In the genomic region with DNA sequence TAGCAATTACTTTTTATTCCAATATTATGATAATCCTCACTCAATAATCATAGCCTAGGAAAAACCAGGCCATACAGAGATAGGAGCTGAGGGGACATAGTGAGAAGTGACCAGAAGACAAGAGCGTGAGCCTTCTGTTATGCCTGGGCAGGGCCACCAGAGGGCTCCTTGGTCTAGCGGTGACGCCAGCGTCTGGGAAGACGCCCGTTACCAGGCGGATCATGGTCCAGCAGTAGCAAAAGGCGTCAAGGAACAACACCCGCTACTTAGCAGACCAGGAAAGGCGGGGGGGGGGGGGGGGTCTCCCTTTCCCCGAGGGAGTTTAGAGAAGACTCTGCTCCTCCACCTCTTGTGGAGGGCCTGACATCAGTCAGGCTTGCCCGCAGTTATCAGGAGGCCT, we compare ENCODE assay signal across 10 cellular contexts. TPM values are rescaled to one million over a fixed set of nuclear protein-coding genes. Genes with fewer than 3 reads are reported as not detected.
A peak's percentile ranks its signal among the peaks of the same experiment; 100 is the strongest.
DNase-seq lines count a peak whose midpoint lies in the region; TF ChIP-seq lines count a peak whose summit lies in the region.
"Not testable (repeated sequence)": the region's sequence is repeated elsewhere in the genome, so short reads cannot be mapped to it uniquely, and the experiment has no call there.
"Had no signal": no experiment of that assay in that cellular context is flagged by ENCODE, and none has a peak within 500 bp of the region (broad histone marks: within the 10 kb centered on the region; RNA-seq: fewer than 3 reads in every experiment).

No MANE protein-coding gene starts in this region.

- peak; percentile 2 to 38 for TF ChIP-seq CTCF in Caco-2 (IDR thresholded peaks at IDR 0.05; ENCODE audit: insufficient read depth in 1 of 2, low read depth in 1 of 2, low read length in 1 of 2, severe bottlenecking in 1 of 2, unreplicated experiment in 1 of 2)
- TF ChIP-seq CTCF in LNCaP clone FGC (IDR thresholded peaks at IDR 0.05; ENCODE audit: control insufficient read depth, extremely low read depth, insufficient read depth): peak; percentile 41
- TF ChIP-seq CTCF in VCaP (conservative IDR thresholded peaks at IDR 0.05): peak; percentile 71
- peak; percentile 55 for TF ChIP-seq CTCF in choroid plexus epithelial cell (conservative IDR thresholded peaks at IDR 0.05; ENCODE audit: low read depth, low read length)
- peak; percentile 52 for TF ChIP-seq CTCF in fibroblast of villous mesenchyme (IDR thresholded peaks at IDR 0.05; ENCODE audit: insufficient read depth, low read depth, low read length)
- peak; percentile 49 for TF ChIP-seq CTCF in kidney epithelial cell (IDR thresholded peaks at IDR 0.05; ENCODE audit: insufficient read depth, low read length, poor library complexity, severe bottlenecking)
- TF ChIP-seq CTCF in neural progenitor cell (IDR thresholded peaks at IDR 0.05): peak; percentile 52
- TF ChIP-seq CTCF in testis (IDR thresholded peaks at IDR 0.05): peak in 2 of 3 experiments; percentile 23 to 33

- WGBS in testis, 2 donors: 35 to 66% methylated on average over 5 to 12 of the region's 12 CpGs

- not testable (repeated sequence) for H3K4me1 Mint-ChIP-seq in Caco-2 (ENCODE audit: low read depth, unreplicated experiment); neural progenitor cell

- TF ChIP-seq POLR2A in testis (IDR thresholded peaks at IDR 0.05): not testable (repeated sequence)

- not testable (repeated sequence) for BruUV-seq in Caco-2 (replicated peaks; lab: Mats Ljungman, UMichigan)

- H3K79me2 ChIP-seq in neural progenitor cell (ENCODE audit: low read depth): not testable (repeated sequence)

- not testable (repeated sequence) for H3K4me2 ChIP-seq in neural progenitor cell

- H3K9me3 ChIP-seq in Caco-2; neural progenitor cell (ENCODE audit: low read depth); testis: not testable (repeated sequence)

- H3K27me3 ChIP-seq in Caco-2 (replicated peaks; ENCODE audit: control insufficient read depth, insufficient read depth, low read length); kidney epithelial cell (ENCODE audit: control insufficient read depth, insufficient read depth, low read length); neural progenitor cell; testis: not testable (repeated sequence)

- H3K4me1 ChIP-seq in Caco-2: peaks cover 13% of the 10 kb centered on the region
- not testable (repeated sequence) for H3K4me1 ChIP-seq in neural progenitor cell, testis

- H3K4me3 Mint-ChIP-seq in Caco-2 (ENCODE audit: unreplicated experiment); neural progenitor cell: not testable (repeated sequence)

- CTCF ChIA-PET in Caco-2 (lab: Charles Lee): interaction anchor here (0.7 kb wide), 1 partner anchor 84 kb away, joined by 4 read pairs; no protein-coding TSS in a partner anchor

- DNase-seq in Caco-2: peak in 1 of 2 experiments; percentile 47
- DNase-seq in LNCaP clone FGC (ENCODE audit: low read depth); kidney epithelial cell (ENCODE audit: low read depth): not testable (repeated sequence)
- DNase-seq in choroid plexus epithelial cell (ENCODE audit: low read depth): peak; percentile 69
- DNase-seq in fibroblast of villous mesenchyme (ENCODE audit: low read depth): peak; percentile 46
- DNase-seq in neural progenitor cell (ENCODE audit: low spot score): peak; percentile 49
- peak; percentile 65 for DNase-seq in testis

- H3K9me3 Mint-ChIP-seq in Caco-2 (ENCODE audit: unreplicated experiment); neural progenitor cell: not testable (repeated sequence)

- not testable (repeated sequence) for H3K27ac ChIP-seq in VCaP, neural progenitor cell, testis

- H4K20me1 ChIP-seq in neural progenitor cell (ENCODE audit: low read depth): not testable (repeated sequence)

- H3K4me3 ChIP-seq in Caco-2 (ENCODE audit: low read depth, low read length); LNCaP clone FGC (ENCODE audit: low read depth, low read length); choroid plexus epithelial cell (ENCODE audit: low read depth, low read length); fibroblast of villous mesenchyme (ENCODE audit: low read depth, low read length); kidney epithelial cell (ENCODE audit: low read depth, low read length); neural progenitor cell; testis: not testable (repeated sequence)

- not testable (repeated sequence) for H3K27ac Mint-ChIP-seq in Caco-2 (ENCODE audit: unreplicated experiment); neural progenitor cell

- H2AFZ ChIP-seq in neural progenitor cell (replicated peaks): not testable (repeated sequence)

- H3K9ac ChIP-seq in neural progenitor cell: not testable (repeated sequence)

- intact Hi-C loops in Caco-2 (cut with micrococcal nuclease; ENCODE audit: unreplicated experiment); testis (cut with DNase I; ENCODE audit: low total_unique reads): not testable (repeated sequence)

- not testable (repeated sequence) for H3F3A ChIP-seq in neural progenitor cell (ENCODE audit: low read depth)

- H3K36me3 Mint-ChIP-seq in Caco-2 (ENCODE audit: insufficient read depth, unreplicated experiment) (peaks cover 63% of the 10 kb centered on the region), neural progenitor cell (peaks cover 50% of the 10 kb centered on the region)

- H3K27me3 Mint-ChIP-seq in Caco-2 (ENCODE audit: insufficient read depth, unreplicated experiment); neural progenitor cell (ENCODE audit: insufficient read depth, low read depth): not testable (repeated sequence)

- not testable (repeated sequence) for H3K36me3 ChIP-seq in Caco-2 (ENCODE audit: control insufficient read depth, insufficient read depth, low read length); neural progenitor cell; testis (ENCODE audit: low read depth, missing control alignments)
- peaks cover 12% of the 10 kb centered on the region for H3K36me3 ChIP-seq in kidney epithelial cell (ENCODE audit: control insufficient read depth, insufficient read depth, low read length)

- POLR2A ChIA-PET in Caco-2 (lab: Charles Lee): not testable (repeated sequence)

RNA-seq across cellular contexts. Expression of a gene that starts 9.9 kb away (rescaled TPM):
- total RNA-seq in Caco-2 (2022) (154 and 187 TPM in 2 replicates), fibroblast of villous mesenchyme (34.1 and 35.4 TPM in 2 replicates), kidney epithelial cell (56.9 and 103 TPM in 2 replicates), neural progenitor cell (ENCODE audit: low replicate concordance) (33.4 and 48.8 TPM in 2 replicates), testis (100 to 1,000 TPM; 114 to 115 TPM)
- 159 TPM for polyA plus RNA-seq in testis (ENCODE audit: insufficient read depth, low read depth, low replicate concordance)

RNA-seq across cellular contexts. Expression of a gene that starts 21.4 kb away (rescaled TPM):
- total RNA-seq in Caco-2 (2022) (34.2 and 36.5 TPM in 2 replicates), fibroblast of villous mesenchyme (19.4 and 30.3 TPM in 2 replicates), kidney epithelial cell (406 and 420 TPM in 2 replicates), neural progenitor cell (ENCODE audit: low replicate concordance) (69.4 and 228 TPM in 2 replicates), testis (100 to 1,000 TPM; 219 to 225 TPM)
- 56.9 TPM for polyA plus RNA-seq in testis (ENCODE audit: insufficient read depth, low read depth, low replicate concordance)

RNA-seq across cellular contexts. Expression of a gene that starts 21.7 kb away (rescaled TPM):
- total RNA-seq in Caco-2 (2022): 3.9 and 5.2 TPM in 2 replicates
- total RNA-seq in fibroblast of villous mesenchyme: 15.5 and 36.1 TPM in 2 replicates
- total RNA-seq in kidney epithelial cell: 16.2 and 20.5 TPM in 2 replicates
- 30.1 and 52.7 TPM in 2 replicates for total RNA-seq in neural progenitor cell (ENCODE audit: low replicate concordance)
- 1 to 10 TPM; 8.0 to 9.8 TPM for total RNA-seq in testis
- polyA plus RNA-seq in testis (ENCODE audit: insufficient read depth, low read depth, low replicate concordance): 10.7 TPM

RNA-seq across cellular contexts. Expression of a gene that starts 32.2 kb away (rescaled TPM):
- total RNA-seq in Caco-2 (2022) (not detected in 2 replicates), fibroblast of villous mesenchyme (not detected in 2 replicates), kidney epithelial cell (233 and 283 TPM in 2 replicates), neural progenitor cell (ENCODE audit: low replicate concordance) (not detected in 2 replicates), testis (not detected)
- polyA plus RNA-seq in testis (ENCODE audit: insufficient read depth, low read depth, low replicate concordance): 2.2 TPM
- total RNA-seq: activated naive CD4-positive, alpha-beta T cell treated with anti-CD3 and anti-CD28 coated beads for 36 hours; Right ventricle myocardium inferior had no signal

RNA-seq across cellular contexts. Expression of a gene that starts 54.0 kb away (rescaled TPM):
- total RNA-seq in Caco-2 (2022) (114 and 123 TPM in 2 replicates), fibroblast of villous mesenchyme (43.6 and 58.6 TPM in 2 replicates), kidney epithelial cell (81.2 and 98.4 TPM in 2 replicates), neural progenitor cell (ENCODE audit: low replicate concordance) (25.7 and 61.2 TPM in 2 replicates), testis (10 to 100 TPM; 95.8 to 96.4 TPM)
- 53.1 TPM for polyA plus RNA-seq in testis (ENCODE audit: insufficient read depth, low read depth, low replicate concordance)

Comparison
In these comparisons a context has a peak if more than half of its experiments do, and no peak if none do; other contexts are left out.
1. CTCF ChIP-seq: peak in every context shown above with its lines; median percentile 71 in VCaP; 55 in choroid plexus epithelial cell; 52 in fibroblast of villous mesenchyme; 52 in neural progenitor cell; 49 in kidney epithelial cell; 41 in LNCaP clone FGC; 28 in testis; 20 in Caco-2.